In the genomic region with DNA sequence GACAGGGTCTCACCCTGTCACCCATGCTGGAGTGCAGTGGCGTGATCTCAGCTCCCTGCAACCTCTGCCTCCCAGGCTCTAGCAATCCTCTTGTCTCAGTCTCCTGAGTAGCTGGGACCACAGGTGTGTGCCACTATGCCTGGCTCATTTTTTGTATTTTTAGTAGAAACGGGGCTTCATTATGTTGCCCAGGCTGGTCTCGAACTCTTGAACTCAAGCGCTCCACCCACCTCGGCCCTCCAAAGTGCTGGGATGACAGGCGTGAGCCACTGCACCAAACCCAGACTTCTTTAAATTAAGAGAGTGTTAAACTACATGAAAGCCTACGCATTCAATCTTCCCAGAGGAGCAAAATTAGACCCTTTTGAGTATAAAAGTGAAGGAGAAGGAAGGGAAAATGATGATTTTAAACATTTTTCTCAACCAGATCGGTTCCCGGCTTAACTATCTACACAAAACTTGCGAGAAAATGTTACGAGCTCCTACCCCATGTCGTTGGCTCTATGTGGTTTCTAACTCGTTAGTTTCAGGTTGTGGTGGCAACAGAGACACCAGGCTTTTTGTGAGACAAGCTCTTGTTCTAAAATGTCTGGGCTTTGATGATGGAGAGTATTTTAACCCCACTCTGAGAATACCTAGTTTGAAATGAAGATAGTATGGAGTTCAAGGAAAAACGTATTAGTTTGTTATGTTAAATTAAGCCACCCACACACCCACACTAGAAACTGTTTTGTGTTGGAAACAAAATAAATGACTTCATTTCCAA, we compare ENCODE assay signal across 8 cellular contexts. TPM values are rescaled to one million over a fixed set of nuclear protein-coding genes. Genes with fewer than 3 reads are reported as not detected.
DNase-seq lines count a peak whose midpoint lies in the region; ATAC-seq, FAIRE-seq and TF ChIP-seq lines count a peak whose summit lies in the region.

No MANE protein-coding gene starts in this region.

- TF ChIP-seq CTCF in fibroblast of lung (conservative IDR thresholded peaks at IDR 0.05 in 1 of 2, IDR thresholded peaks at IDR 0.05 in 1 of 2; ENCODE audit: low read depth in 1 of 2, low read length in 2 of 2) (no peak), body of pancreas (IDR thresholded peaks at IDR 0.05) (no peak)

- H3K4me3 ChIP-seq in fibroblast of lung (replicated peaks in 1 of 4; ENCODE audit: control extremely low read depth in 1 of 4, insufficient read depth in 1 of 4, low read depth in 3 of 4, low read length in 4 of 4) (no peak overlapping the region), body of pancreas (no peak overlapping the region)

- peak; percentile 61 for ATAC-seq in activated CD8-positive, alpha-beta T cell treated with anti-CD3 and anti-CD28 coated beads, Interleukin-2, amount 10 ng/mL, durations not matched to agents 7 days and 5 days
- ATAC-seq in GM18519 (IDR thresholded peaks at IDR 0.05; ENCODE audit: low FRiP score, unreplicated experiment) (no peak), body of pancreas (no peak)

- no peaks in the 10 kb centered on the region for H3K9me3 Mint-ChIP-seq in activated CD8-positive, alpha-beta T cell treated with anti-CD3 and anti-CD28 coated beads, Interleukin-2, amount 10 ng/mL, durations not matched to agents 7 days and 5 days (ENCODE audit: insufficient read depth)

- peaks cover 2% of the 10 kb centered on the region for H4K20me1 ChIP-seq in fibroblast of lung (ENCODE audit: control insufficient read depth, extremely low read depth, insufficient read depth, low read length)

- whole genome bisulfite sequencing in body of pancreas, 2 donors = 80 to 86% methylated on average over 14 of the region's 14 CpGs

- H3K27me3 ChIP-seq in fibroblast of lung (ENCODE audit: control insufficient read depth, insufficient read depth, low read length) = no peaks in the 10 kb centered on the region
- H3K27me3 ChIP-seq in body of pancreas = no peaks in the 10 kb centered on the region

- TF ChIP-seq POLR2A in body of pancreas (IDR thresholded peaks at IDR 0.05) = no peak
- no peak for TF ChIP-seq POLR2A in GM12891 (IDR thresholded peaks at IDR 0.05; ENCODE audit: low read depth, low read length)

- no peaks in the 10 kb centered on the region for H3K27me3 Mint-ChIP-seq in activated CD8-positive, alpha-beta T cell treated with anti-CD3 and anti-CD28 coated beads, Interleukin-2, amount 10 ng/mL, durations not matched to agents 7 days and 5 days (ENCODE audit: low read depth)

- H3K4me3 Mint-ChIP-seq in activated CD8-positive, alpha-beta T cell treated with anti-CD3 and anti-CD28 coated beads, Interleukin-2, amount 10 ng/mL, durations not matched to agents 7 days and 5 days = peak overlapping the region; percentile 63

- no peak overlapping the region for H3K4me2 ChIP-seq in fibroblast of lung (ENCODE audit: extremely low read depth, insufficient read depth, low read length)

- H3K27ac Mint-ChIP-seq in activated CD8-positive, alpha-beta T cell treated with anti-CD3 and anti-CD28 coated beads, Interleukin-2, amount 10 ng/mL, durations not matched to agents 7 days and 5 days = peak overlapping the region; percentile 84

- H3K4me1 ChIP-seq in fibroblast of lung (ENCODE audit: control insufficient read depth, extremely low read depth, insufficient read depth, low read length) = peaks cover 15% of the 10 kb centered on the region
- H3K4me1 ChIP-seq in body of pancreas = peaks cover 33% of the 10 kb centered on the region

- H3K36me3 Mint-ChIP-seq in activated CD8-positive, alpha-beta T cell treated with anti-CD3 and anti-CD28 coated beads, Interleukin-2, amount 10 ng/mL, durations not matched to agents 7 days and 5 days (ENCODE audit: low read depth) = peaks cover 15% of the 10 kb centered on the region

- peaks cover 8% of the 10 kb centered on the region for H3K79me2 ChIP-seq in fibroblast of lung (ENCODE audit: control insufficient read depth, insufficient read depth, low read length)

- H3K4me1 Mint-ChIP-seq in activated CD8-positive, alpha-beta T cell treated with anti-CD3 and anti-CD28 coated beads, Interleukin-2, amount 10 ng/mL, durations not matched to agents 7 days and 5 days (ENCODE audit: low read depth) = peaks cover 61% of the 10 kb centered on the region

- H3K27ac ChIP-seq in KOPT-K1 (ENCODE audit: low read depth, low read length, poor library complexity, severe bottlenecking) = peak overlapping the region; percentile 81
- peak overlapping the region; percentile 77 for H3K27ac ChIP-seq in fibroblast of lung (ENCODE audit: insufficient read depth, low read length)
- peak overlapping the region in 1 of 4 donors; percentile 93 for H3K27ac ChIP-seq in body of pancreas

- no peak for FAIRE-seq in GM12891 (lab: Jason Lieb, UNC)

- peak; percentile 65 for DNase-seq in activated CD8-positive, alpha-beta T cell treated with anti-CD3 and anti-CD28 coated beads, Interleukin-2, amount 10 ng/mL, durations not matched to agents 7 days and 5 days
- DNase-seq in fibroblast of lung (ENCODE audit: low read depth in 2 of 2) (no peak), body of pancreas (no peak), GM12891 (ENCODE audit: insufficient read length, low spot score) (no peak), NCI-H2171 treated with DMSO at 0.1 percent for 48 hours (lab: John Stamatoyannopoulos, UW) (no peak)
- DNase-seq in stimulated activated naive CD4-positive, alpha-beta T cell treated with Interleukin-2 at 50 U/mL for 16 hours (lab: John Stamatoyannopoulos, UW) = peak; percentile 34

- H2AFZ ChIP-seq in fibroblast of lung (ENCODE audit: low read length) = no peak overlapping the region

- H3K9me3 ChIP-seq in KOPT-K1 (ENCODE audit: insufficient read depth, low read length, poor library complexity, severe bottlenecking) (no peaks in the 10 kb centered on the region), fibroblast of lung (ENCODE audit: control insufficient read depth, insufficient read depth, low read depth, low read length) (no peaks in the 10 kb centered on the region), body of pancreas (no peaks in the 10 kb centered on the region)

- POLR2A ChIA-PET in activated CD8-positive, alpha-beta T cell treated with anti-CD3 and anti-CD28 coated beads, Interleukin-2, amount 10 ng/mL, durations not matched to agents 7 days and 5 days (lab: Charles Lee) = interaction anchor here (0.7 to 7.0 kb wide), 11 partner anchors 8 to 233 kb away, joined by 3 to 128 read pairs (median 5); a partner anchor contains a TSS

- CTCF ChIA-PET in activated CD8-positive, alpha-beta T cell treated with anti-CD3 and anti-CD28 coated beads, Interleukin-2, amount 10 ng/mL, durations not matched to agents 7 days and 5 days (lab: Charles Lee) = interaction anchor here (0.7 to 2.7 kb wide), 15 partner anchors 13 to 278 kb away, joined by 3 to 24 read pairs (median 4); a partner anchor contains a TSS

- H3K9ac ChIP-seq in fibroblast of lung (ENCODE audit: insufficient read depth, low read length) = no peak overlapping the region

- H3K36me3 ChIP-seq in KOPT-K1 (ENCODE audit: insufficient read depth, low read length) (no peaks in the 10 kb centered on the region), fibroblast of lung (ENCODE audit: control insufficient read depth, insufficient read depth, low read length) (no peaks in the 10 kb centered on the region), body of pancreas (replicated peaks in 1 of 2; ENCODE audit: insufficient read depth in 1 of 2, low read depth in 2 of 2) (no peaks in the 10 kb centered on the region)

- intact Hi-C loops in body of pancreas (cut with DNase I) = no loop called here

TF ChIP-seq in GM12891, 5 proteins besides CTCF, POLR2A, EP300 and RAD21:
- TF ChIP-seq PAX5 (IDR thresholded peaks at IDR 0.05; ENCODE audit: insufficient read depth, low read length, severe bottlenecking) = no peak
- TF ChIP-seq POU2F2 (IDR thresholded peaks at IDR 0.05; ENCODE audit: low read depth, low read length) = no peak
- no peak for TF ChIP-seq SPI1 (IDR thresholded peaks at IDR 0.05; ENCODE audit: low read depth, low read length)
- no peak for TF ChIP-seq POLR2AphosphoS5 (IDR thresholded peaks at IDR 0.05; ENCODE audit: low read depth, low read length)
- no peak for TF ChIP-seq TAF1 (IDR thresholded peaks at IDR 0.05; ENCODE audit: low read depth, low read length)

RNA-seq across cellular contexts. Expression of a gene that starts 26.3 kb away (rescaled TPM):
- 10 to 100 TPM; 92.7 to 94.4 TPM for total RNA-seq in activated CD8-positive, alpha-beta T cell treated with anti-CD3 and anti-CD28 coated beads, Interleukin-2, amount 10 ng/mL, durations not matched to agents 7 days and 5 days
- total RNA-seq in fibroblast of lung (24.4 and 25.9 TPM in 2 replicates), body of pancreas (10 to 100 TPM; 35.3 TPM)
- polyA plus RNA-seq in fibroblast of lung = 18.0 and 29.6 TPM in 2 replicates
- 13.9 and 21.0 TPM in 2 replicates for polyA plus RNA-seq in fibroblast of lung (2012)
- polyA minus RNA-seq in fibroblast of lung (ENCODE audit: low replicate concordance) = 21.1 and 29.1 TPM in 2 replicates
- polyA plus RNA-seq in GM12891 (2012; ENCODE audit: low read depth, missing spikeins) = 37.3 TPM

RNA-seq across cellular contexts. Expression of a gene that starts 38.4 kb away (rescaled TPM):
- 100 to 1,000 TPM; 117 to 119 TPM for total RNA-seq in activated CD8-positive, alpha-beta T cell treated with anti-CD3 and anti-CD28 coated beads, Interleukin-2, amount 10 ng/mL, durations not matched to agents 7 days and 5 days
- 26.2 and 28.4 TPM in 2 replicates for total RNA-seq in fibroblast of lung
- 5.5 and 6.9 TPM in 2 replicates for polyA plus RNA-seq in fibroblast of lung
- 5.1 and 7.7 TPM in 2 replicates for polyA plus RNA-seq in fibroblast of lung (2012)
- polyA minus RNA-seq in fibroblast of lung (ENCODE audit: low replicate concordance) = 16.8 and 37.8 TPM in 2 replicates
- total RNA-seq in body of pancreas = 10 to 100 TPM; 25.2 to 52.1 TPM
- 50.2 TPM for polyA plus RNA-seq in GM12891 (2012; ENCODE audit: low read depth, missing spikeins)

RNA-seq across cellular contexts. Expression of a gene that starts 55.6 kb away (rescaled TPM):
- 10 to 100 TPM; 16.6 to 17.2 TPM for total RNA-seq in activated CD8-positive, alpha-beta T cell treated with anti-CD3 and anti-CD28 coated beads, Interleukin-2, amount 10 ng/mL, durations not matched to agents 7 days and 5 days
- total RNA-seq in fibroblast of lung (20.0 and 26.6 TPM in 2 replicates), body of pancreas (10 to 100 TPM; 35.8 to 42.2 TPM)
- 6.1 and 6.7 TPM in 2 replicates for polyA plus RNA-seq in fibroblast of lung
- 10.7 and 12.0 TPM in 2 replicates for polyA plus RNA-seq in fibroblast of lung (2012)
- polyA minus RNA-seq in fibroblast of lung (ENCODE audit: low replicate concordance) = 6.1 and 18.1 TPM in 2 replicates
- polyA plus RNA-seq in GM12891 (2012; ENCODE audit: low read depth, missing spikeins) = 14.3 TPM

Comparison
In these comparisons a context has a peak if more than half of its experiments do, and no peak if none do; other contexts are left out.
1. DNase-seq: peak in activated CD8-positive, alpha-beta T cell treated with anti-CD3 and anti-CD28 coated beads, Interleukin-2, amount 10 ng/mL, durations not matched to agents 7 days and 5 days (single experiment) and stimulated activated naive CD4-positive, alpha-beta T cell treated with Interleukin-2 at 50 U/mL for 16 hours (single experiment); none in fibroblast of lung (0 of 2), body of pancreas (0 of 4), GM12891 (single experiment) and NCI-H2171 treated with DMSO at 0.1 percent for 48 hours (single experiment).